8 cellular contexts compared by ENCODE assay signal in the genomic region with DNA sequence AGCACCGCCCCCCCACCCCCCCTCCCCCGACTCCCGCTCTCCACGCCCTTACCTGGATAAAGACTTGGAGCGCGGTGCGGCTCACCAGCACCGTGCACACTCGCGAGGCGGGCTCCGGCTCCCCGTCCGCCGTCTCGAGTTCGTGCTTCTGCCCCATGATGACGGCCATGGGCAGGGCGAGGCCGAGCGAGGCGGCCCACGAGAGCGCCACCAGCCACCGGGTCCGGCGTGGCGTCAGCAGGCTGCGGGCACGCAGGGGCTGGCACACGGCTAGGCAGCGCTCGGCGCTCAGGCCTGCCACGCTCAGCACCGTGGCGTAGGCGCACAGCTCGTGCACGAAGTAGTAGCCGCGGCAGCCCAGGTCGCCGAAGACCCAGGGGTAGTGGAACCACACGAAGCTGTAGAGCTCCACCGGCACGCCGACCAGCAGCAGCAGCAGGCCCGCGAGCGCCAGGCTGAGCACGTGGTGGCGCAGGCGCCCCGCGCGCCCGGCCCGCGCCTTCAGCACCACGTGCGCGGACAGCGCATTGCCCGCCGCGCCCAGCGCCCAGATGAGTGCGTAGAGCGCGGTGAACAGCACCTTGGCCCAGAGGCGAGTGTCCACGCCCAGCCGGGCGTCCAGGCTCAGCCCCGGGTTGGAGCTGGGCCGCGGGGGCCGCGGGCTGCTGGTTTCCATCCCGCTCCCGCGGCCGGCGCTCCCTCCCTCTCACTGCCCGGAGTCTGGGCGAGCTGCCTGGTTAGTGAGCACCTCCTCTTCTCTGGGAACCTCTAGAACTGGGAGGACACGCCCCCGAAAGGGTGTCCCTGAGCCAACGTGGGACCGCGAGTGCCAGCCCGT. TPM values are rescaled to one million over a fixed set of nuclear protein-coding genes. Genes with fewer than 3 reads are reported as not detected.
DNase-seq lines count a peak whose midpoint lies in the region; ATAC-seq and TF ChIP-seq lines count a peak whose summit lies in the region.

A gene with protein sequence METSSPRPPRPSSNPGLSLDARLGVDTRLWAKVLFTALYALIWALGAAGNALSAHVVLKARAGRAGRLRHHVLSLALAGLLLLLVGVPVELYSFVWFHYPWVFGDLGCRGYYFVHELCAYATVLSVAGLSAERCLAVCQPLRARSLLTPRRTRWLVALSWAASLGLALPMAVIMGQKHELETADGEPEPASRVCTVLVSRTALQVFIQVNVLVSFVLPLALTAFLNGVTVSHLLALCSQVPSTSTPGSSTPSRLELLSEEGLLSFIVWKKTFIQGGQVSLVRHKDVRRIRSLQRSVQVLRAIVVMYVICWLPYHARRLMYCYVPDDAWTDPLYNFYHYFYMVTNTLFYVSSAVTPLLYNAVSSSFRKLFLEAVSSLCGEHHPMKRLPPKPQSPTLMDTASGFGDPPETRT (minus strand): TSS at position 742 of the 838 bp plus-strand sequence. CDS start 66 bp downstream, at position 676.

- intact Hi-C loops in right cardiac atrium (cut with DNase I): no loop called here

- peak; percentile 29; the same call in 1 of the 2 replicates for TF ChIP-seq RAD21 in Ishikawa (IDR thresholded peaks at IDR 0.05; ENCODE audit: low read depth)

- peaks cover 3% of the 10 kb centered on the region for H3K9me3 Mint-ChIP-seq in activated naive CD8-positive, alpha-beta T cell treated with anti-CD3 and anti-CD28 coated beads for 36 hours

- H3K9me3 ChIP-seq in right cardiac atrium (ENCODE audit: control insufficient read depth, low read length): no peaks in the 10 kb centered on the region

- H3K27ac Mint-ChIP-seq in activated naive CD8-positive, alpha-beta T cell treated with anti-CD3 and anti-CD28 coated beads for 36 hours: no peak within 1 kb of the TSS

- H3K4me3 Mint-ChIP-seq in activated naive CD8-positive, alpha-beta T cell treated with anti-CD3 and anti-CD28 coated beads for 36 hours: no peak within 1 kb of the TSS

- 18% methylated on average over 93 of the region's 93 CpGs for WGBS in right cardiac atrium

- peaks cover 4% of the 10 kb centered on the region for H3K4me1 Mint-ChIP-seq in activated naive CD8-positive, alpha-beta T cell treated with anti-CD3 and anti-CD28 coated beads for 36 hours

- no peaks in the 10 kb centered on the region for H3K4me1 ChIP-seq in right cardiac atrium (ENCODE audit: control insufficient read depth, insufficient read depth, low read length)

- H3K36me3 Mint-ChIP-seq in activated naive CD8-positive, alpha-beta T cell treated with anti-CD3 and anti-CD28 coated beads for 36 hours: no peaks in the 10 kb centered on the region

- TF ChIP-seq CTCF in GM10266 (IDR thresholded peaks at IDR 0.05; ENCODE audit: control insufficient read depth, insufficient read depth, low read depth, missing control alignments): no peak

- H3K27me3 Mint-ChIP-seq in activated naive CD8-positive, alpha-beta T cell treated with anti-CD3 and anti-CD28 coated beads for 36 hours: peaks cover 49% of the 10 kb centered on the region

- no peaks in the 10 kb centered on the region for H3K27me3 ChIP-seq in right cardiac atrium (ENCODE audit: control insufficient read depth, insufficient read depth)

- ATAC-seq in right cardiac atrium (peak; percentile 92 to 94), HG03196 (IDR thresholded peaks at IDR 0.05; ENCODE audit: unreplicated experiment) (no peak)

- peak; percentile 62 for DNase-seq in activated naive CD8-positive, alpha-beta T cell treated with anti-CD3 and anti-CD28 coated beads for 36 hours
- DNase-seq in right cardiac atrium (peak; percentile 58 to 86 (median 86)), putamen (ENCODE audit: low spot score) (peak; percentile 67), NCI-H510A treated with DMSO at 0.1 percent for 48 hours (lab: John Stamatoyannopoulos, UW) (no peak), GM10266 (ENCODE audit: extremely low spot score) (no peak), NCI-H1694 treated with DMSO at 0.1 percent for 48 hours (lab: John Stamatoyannopoulos, UW) (no peak)

- no peak for TF ChIP-seq EP300 in Ishikawa (IDR thresholded peaks at IDR 0.05; ENCODE audit: borderline replicate concordance)

- H3K4me3 ChIP-seq in right cardiac atrium (ENCODE audit: low read length): no peak within 1 kb of the TSS

- no peak within 1 kb of the TSS for H3K27ac ChIP-seq in right cardiac atrium (ENCODE audit: low read length)

TF ChIP-seq in Ishikawa, 13 proteins besides CTCF, POLR2A, EP300 and RAD21:
- TF ChIP-seq FOXM1 (IDR thresholded peaks at IDR 0.05; ENCODE audit: borderline replicate concordance, low read depth) (no peak), EGR1 (IDR thresholded peaks at IDR 0.05) (peak; percentile 20; the same call in 1 of the 2 replicates), NFIC (IDR thresholded peaks at IDR 0.05) (no peak), MAX (IDR thresholded peaks at IDR 0.05) (peak; percentile 99), CREB1 (IDR thresholded peaks at IDR 0.05; ENCODE audit: low read depth) (no peak), YY1 (IDR thresholded peaks at IDR 0.05; ENCODE audit: low read depth) (peak; percentile 45; the same call in 1 of the 2 replicates), TEAD4 (IDR thresholded peaks at IDR 0.05) (peak; percentile 56), TAF1 (IDR thresholded peaks at IDR 0.05; ENCODE audit: low read depth) (no peak), ZBTB7A (IDR thresholded peaks at IDR 0.05; ENCODE audit: low read depth) (no peak), CEBPB (IDR thresholded peaks at IDR 0.05) (no peak), TCF12 (IDR thresholded peaks at IDR 0.05; ENCODE audit: low read depth) (peak; percentile 48; the same call in 1 of the 2 replicates)
- TF ChIP-seq, protein P1, sequence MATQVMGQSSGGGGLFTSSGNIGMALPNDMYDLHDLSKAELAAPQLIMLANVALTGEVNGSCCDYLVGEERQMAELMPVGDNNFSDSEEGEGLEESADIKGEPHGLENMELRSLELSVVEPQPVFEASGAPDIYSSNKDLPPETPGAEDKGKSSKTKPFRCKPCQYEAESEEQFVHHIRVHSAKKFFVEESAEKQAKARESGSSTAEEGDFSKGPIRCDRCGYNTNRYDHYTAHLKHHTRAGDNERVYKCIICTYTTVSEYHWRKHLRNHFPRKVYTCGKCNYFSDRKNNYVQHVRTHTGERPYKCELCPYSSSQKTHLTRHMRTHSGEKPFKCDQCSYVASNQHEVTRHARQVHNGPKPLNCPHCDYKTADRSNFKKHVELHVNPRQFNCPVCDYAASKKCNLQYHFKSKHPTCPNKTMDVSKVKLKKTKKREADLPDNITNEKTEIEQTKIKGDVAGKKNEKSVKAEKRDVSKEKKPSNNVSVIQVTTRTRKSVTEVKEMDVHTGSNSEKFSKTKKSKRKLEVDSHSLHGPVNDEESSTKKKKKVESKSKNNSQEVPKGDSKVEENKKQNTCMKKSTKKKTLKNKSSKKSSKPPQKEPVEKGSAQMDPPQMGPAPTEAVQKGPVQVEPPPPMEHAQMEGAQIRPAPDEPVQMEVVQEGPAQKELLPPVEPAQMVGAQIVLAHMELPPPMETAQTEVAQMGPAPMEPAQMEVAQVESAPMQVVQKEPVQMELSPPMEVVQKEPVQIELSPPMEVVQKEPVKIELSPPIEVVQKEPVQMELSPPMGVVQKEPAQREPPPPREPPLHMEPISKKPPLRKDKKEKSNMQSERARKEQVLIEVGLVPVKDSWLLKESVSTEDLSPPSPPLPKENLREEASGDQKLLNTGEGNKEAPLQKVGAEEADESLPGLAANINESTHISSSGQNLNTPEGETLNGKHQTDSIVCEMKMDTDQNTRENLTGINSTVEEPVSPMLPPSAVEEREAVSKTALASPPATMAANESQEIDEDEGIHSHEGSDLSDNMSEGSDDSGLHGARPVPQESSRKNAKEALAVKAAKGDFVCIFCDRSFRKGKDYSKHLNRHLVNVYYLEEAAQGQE (IDR thresholded peaks at IDR 0.05; ENCODE audit: low read depth): peak; percentile 96
- TF ChIP-seq, protein P2, sequence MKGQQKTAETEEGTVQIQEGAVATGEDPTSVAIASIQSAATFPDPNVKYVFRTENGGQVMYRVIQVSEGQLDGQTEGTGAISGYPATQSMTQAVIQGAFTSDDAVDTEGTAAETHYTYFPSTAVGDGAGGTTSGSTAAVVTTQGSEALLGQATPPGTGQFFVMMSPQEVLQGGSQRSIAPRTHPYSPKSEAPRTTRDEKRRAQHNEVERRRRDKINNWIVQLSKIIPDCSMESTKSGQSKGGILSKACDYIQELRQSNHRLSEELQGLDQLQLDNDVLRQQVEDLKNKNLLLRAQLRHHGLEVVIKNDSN (IDR thresholded peaks at IDR 0.05): peak; percentile 88

RNA-seq across cellular contexts. Expression of the gene that starts here (rescaled TPM):
- total RNA-seq in activated naive CD8-positive, alpha-beta T cell treated with anti-CD3 and anti-CD28 coated beads for 36 hours: not detected
- under 1 TPM in 1 of 4 donors, not detected in 3; 0.15 TPM for total RNA-seq in right cardiac atrium
- polyA plus RNA-seq in right cardiac atrium: 0.16 TPM

Comparison
In these comparisons a context has a peak if more than half of its experiments do, and no peak if none do; other contexts are left out.
1. Peak in DNase-seq in activated naive CD8-positive, alpha-beta T cell treated with anti-CD3 and anti-CD28 coated beads for 36 hours; RNA of the gene not detected or under 1 TPM.
2. Peak in DNase-seq and ATAC-seq in right cardiac atrium; RNA of the gene not detected or under 1 TPM.